ENCODE assay signal across 9 cellular contexts in the genomic region with DNA sequence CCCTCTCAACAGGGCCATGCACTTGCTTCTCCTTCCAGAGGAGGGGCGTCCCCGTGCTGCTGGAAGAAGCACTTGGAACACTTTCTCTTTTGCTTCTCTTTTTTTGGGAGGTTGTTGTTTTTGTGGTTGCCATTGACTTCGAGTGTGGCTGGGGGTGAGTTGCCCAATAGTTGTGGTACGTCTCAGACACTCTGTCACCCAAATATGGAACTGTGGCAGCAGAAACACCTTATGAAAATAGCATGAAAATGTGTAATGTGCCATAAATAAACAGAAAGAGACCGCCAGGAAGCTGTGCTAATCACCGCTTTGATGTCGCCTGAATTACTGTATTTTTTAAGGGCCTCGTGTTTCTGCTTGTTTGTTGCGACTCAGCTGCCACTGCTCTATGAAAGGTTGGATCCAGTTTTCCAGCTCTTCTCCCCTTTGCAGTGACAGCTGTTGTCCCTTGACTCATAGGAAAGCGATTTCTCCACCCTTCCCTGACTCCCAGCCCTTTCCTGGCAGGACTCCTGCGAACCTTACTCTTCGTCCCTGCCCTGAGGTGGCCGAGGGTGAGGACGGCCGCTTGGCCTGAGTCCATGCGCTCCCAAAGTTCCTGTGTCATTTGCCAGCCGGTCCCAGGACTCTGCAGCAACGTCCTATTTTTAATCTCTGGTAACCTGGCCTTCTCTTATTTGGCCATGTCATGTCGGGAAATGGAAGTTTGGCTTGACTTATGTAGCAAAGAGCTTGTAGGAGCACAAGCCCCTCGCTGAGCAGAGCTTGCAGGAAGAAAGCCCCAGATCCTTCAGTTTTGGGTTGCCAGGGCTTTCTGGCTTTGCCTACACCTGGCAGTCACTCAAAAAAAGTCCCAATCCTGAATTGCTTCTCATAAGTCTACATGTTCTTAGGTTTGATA.
DNase-seq lines count a peak whose midpoint lies in the region; ATAC-seq, FAIRE-seq and TF ChIP-seq lines count a peak whose summit lies in the region.
"Had no signal": no experiment of that assay in that cellular context is flagged by ENCODE, and none has a peak within 500 bp of the region (broad histone marks: within the 10 kb centered on the region; RNA-seq: fewer than 3 reads in every experiment).

No MANE protein-coding gene starts in this region.

- no peak overlapping the region for H3K4me3 Mint-ChIP-seq in activated CD8-positive, alpha-beta memory T cell treated with anti-CD3 and anti-CD28 coated beads, Interleukin-2, amount 10 ng/mL, durations not matched to agents 7 days and 5 days

- no peak overlapping the region for H3K4me3 ChIP-seq in GM12878
- H3K4me3 ChIP-seq in left lung: no peak overlapping the region
- peak overlapping the region; percentile 4 for H3K4me3 ChIP-seq in upper lobe of right lung
- H3K4me3 ChIP-seq in PC-9: no peak overlapping the region

- no peaks in the 10 kb centered on the region for H3K9me3 ChIP-seq in GM12878 (replicated peaks; ENCODE audit: control insufficient read depth, insufficient read depth, low read length)
- no peaks in the 10 kb centered on the region for H3K9me3 ChIP-seq in left lung
- no peaks in the 10 kb centered on the region for H3K9me3 ChIP-seq in upper lobe of right lung
- H3K9me3 ChIP-seq in PC-9 (ENCODE audit: insufficient read depth, low read depth): no peaks in the 10 kb centered on the region

- RAD21 ChIA-PET in GM12878 (lab: Charles Lee; ENCODE audit: unreplicated experiment): no interaction called here

- POLR2A ChIA-PET in GM12878 (lab: Charles Lee): no interaction called here
- POLR2A ChIA-PET in PC-9 (lab: Charles Lee; ENCODE audit: unreplicated experiment): no interaction called here

- H4K20me1 ChIP-seq in GM12878 (ENCODE audit: control insufficient read depth, insufficient read depth): no peaks in the 10 kb centered on the region
- H4K20me1 ChIP-seq in PC-9 (ENCODE audit: insufficient read depth): no peaks in the 10 kb centered on the region

- intact Hi-C loops in GM12878 (cut with micrococcal nuclease; ENCODE audit: unreplicated experiment): loop anchor here (10.0 kb wide), 2 partner anchors 694 to 816 kb away; partner anchors contain the start of gene QKI
- intact Hi-C loops in left lung (cut with DNase I): no loop called here
- intact Hi-C loops in upper lobe of right lung (cut with DNase I): no loop called here
- intact Hi-C loops in PC-9 (cut with micrococcal nuclease; ENCODE audit: unreplicated experiment): loop anchor here (10.0 kb wide), 1 partner anchor 934 kb away; no protein-coding TSS in a partner anchor

- TF ChIP-seq EP300 in GM12878 (IDR thresholded peaks at IDR 0.05; ENCODE audit: borderline replicate concordance in 1 of 2, control insufficient read depth in 1 of 2, low read depth in 2 of 2, low read length in 2 of 2): no peak

- WGBS in GM12878 (ENCODE audit: insufficient coverage, insufficient replicate concordance, low lambda C conversion rate, missing lambda C conversion rate): 33% methylated on average over 20 of the region's 20 CpGs

- H3F3A ChIP-seq in PC-9 (ENCODE audit: insufficient read depth, low read depth): no peaks in the 10 kb centered on the region

- TF ChIP-seq RAD21 in GM12878 (IDR thresholded peaks at IDR 0.05; ENCODE audit: insufficient read depth, low read depth, low read length): no peak

- in situ Hi-C loops in GM12878 (cut with MboI): no loop called here

- CTCF ChIA-PET in GM12878 (lab: Yijun Ruan, JAX) (no interaction called here), PC-9 (lab: Charles Lee) (no interaction called here)
- CTCF ChIA-PET in activated CD8-positive, alpha-beta memory T cell treated with anti-CD3 and anti-CD28 coated beads, Interleukin-2, amount 10 ng/mL, durations not matched to agents 7 days and 5 days (lab: Charles Lee): no interaction called here

- no peak overlapping the region for H3K9ac ChIP-seq in GM12878 (ENCODE audit: control insufficient read depth, insufficient read depth, low read length)

- H2AFZ ChIP-seq in GM12878 (ENCODE audit: control insufficient read depth, low read depth, low read length) (no peak overlapping the region), PC-9 (no peak overlapping the region)

- H3K36me3 ChIP-seq in GM12878 (ENCODE audit: control insufficient read depth in 2 of 2, insufficient read depth in 2 of 2, low read length in 1 of 2): no peaks in the 10 kb centered on the region
- no peaks in the 10 kb centered on the region for H3K36me3 ChIP-seq in left lung
- no peaks in the 10 kb centered on the region for H3K36me3 ChIP-seq in upper lobe of right lung
- no peaks in the 10 kb centered on the region for H3K36me3 ChIP-seq in PC-9 (ENCODE audit: low read depth)

- no peaks in the 10 kb centered on the region for H3K4me1 ChIP-seq in GM12878 (ENCODE audit: control insufficient read depth, insufficient read depth, low read length)
- H3K4me1 ChIP-seq in left lung: peaks cover 0 to 9% of the 10 kb centered on the region in 2 donors
- peaks cover 8% of the 10 kb centered on the region for H3K4me1 ChIP-seq in upper lobe of right lung
- H3K4me1 ChIP-seq in PC-9 (replicated peaks; ENCODE audit: insufficient read depth): no peaks in the 10 kb centered on the region

- no peaks in the 10 kb centered on the region for H3K9me3 Mint-ChIP-seq in activated CD8-positive, alpha-beta memory T cell treated with anti-CD3 and anti-CD28 coated beads, Interleukin-2, amount 10 ng/mL, durations not matched to agents 7 days and 5 days (ENCODE audit: low read depth)

- ATAC-seq in GM12878 (no peak), left lung (peak; percentile 59), upper lobe of right lung (peak; percentile 75)
- ATAC-seq in activated CD8-positive, alpha-beta memory T cell treated with anti-CD3 and anti-CD28 coated beads, Interleukin-2, amount 10 ng/mL, durations not matched to agents 7 days and 5 days: no peak

- peak; percentile 84 to 85 for DNase-seq in Kasumi-1 (lab: John Stamatoyannopoulos, UW)
- no peak for DNase-seq in GM12878 (ENCODE audit: low read depth, low spot score)
- no peak for DNase-seq in left lung
- peak; percentile 70 for DNase-seq in upper lobe of right lung
- no peak for DNase-seq in activated CD8-positive, alpha-beta memory T cell treated with anti-CD3 and anti-CD28 coated beads, Interleukin-2, amount 10 ng/mL, durations not matched to agents 7 days and 5 days
- DNase-seq in DMS79 treated with DMSO at 0.1 percent for 48 hours (lab: John Stamatoyannopoulos, UW): no peak
- no peak for DNase-seq in NCI-H345 (lab: John Stamatoyannopoulos, UW)
- DNase-seq in PC-9: no peak
- DNase-seq: activated CD8-positive, alpha-beta memory T cell treated with anti-CD3 and anti-CD28 coated beads, Interleukin-2, amount 50 U/mL, for 4 hours had no signal

- no TSS peak for BruUV-seq in GM12878 (replicated peaks; lab: Mats Ljungman, UMichigan)
- BruUV-seq in PC-9 (replicated peaks; lab: Mats Ljungman, UMichigan): no TSS peak

- H3K4me2 ChIP-seq in GM12878 (ENCODE audit: control insufficient read depth, insufficient read depth): no peak overlapping the region
- H3K4me2 ChIP-seq in PC-9: no peak overlapping the region

- no peaks in the 10 kb centered on the region for H3K4me1 Mint-ChIP-seq in activated CD8-positive, alpha-beta memory T cell treated with anti-CD3 and anti-CD28 coated beads, Interleukin-2, amount 10 ng/mL, durations not matched to agents 7 days and 5 days

- no peak for TF ChIP-seq CTCF in GM12878 (IDR thresholded peaks at IDR 0.05 in 2 of 3, conservative IDR thresholded peaks at IDR 0.05 in 1 of 3; ENCODE audit: control insufficient read depth in 2 of 3, extremely low read depth in 1 of 3, insufficient read depth in 1 of 3, low read depth in 3 of 3, low read length in 3 of 3)
- TF ChIP-seq CTCF in left lung (IDR thresholded peaks at IDR 0.05): no peak
- no peak for TF ChIP-seq CTCF in upper lobe of right lung (IDR thresholded peaks at IDR 0.05)
- TF ChIP-seq CTCF in PC-9 (conservative IDR thresholded peaks at IDR 0.05): no peak

- no peak overlapping the region for H3K27ac Mint-ChIP-seq in activated CD8-positive, alpha-beta memory T cell treated with anti-CD3 and anti-CD28 coated beads, Interleukin-2, amount 10 ng/mL, durations not matched to agents 7 days and 5 days

- no peaks in the 10 kb centered on the region for H3K36me3 Mint-ChIP-seq in activated CD8-positive, alpha-beta memory T cell treated with anti-CD3 and anti-CD28 coated beads, Interleukin-2, amount 10 ng/mL, durations not matched to agents 7 days and 5 days

- no peak for FAIRE-seq in GM12878 (lab: Jason Lieb, UNC)

- TF ChIP-seq POLR2A in GM12878 (IDR thresholded peaks at IDR 0.05; ENCODE audit: low read depth, low read length): no peak

- H3K27me3 Mint-ChIP-seq in activated CD8-positive, alpha-beta memory T cell treated with anti-CD3 and anti-CD28 coated beads, Interleukin-2, amount 10 ng/mL, durations not matched to agents 7 days and 5 days: no peaks in the 10 kb centered on the region

- H3K9me2 ChIP-seq in PC-9 (ENCODE audit: insufficient read depth): no peaks in the 10 kb centered on the region

- SMC1A ChIA-PET in GM12878 (lab: Charles Lee; ENCODE audit: uncharacterized antibody, unreplicated experiment): interaction anchor here (1.0 kb wide), 2 partner anchors 10 to 1251 kb away, joined by 3 to 4 read pairs; no protein-coding TSS in a partner anchor

- no peaks in the 10 kb centered on the region for H3K27me3 ChIP-seq in GM12878 (replicated peaks in 1 of 2; ENCODE audit: control insufficient read depth in 2 of 2, insufficient read depth in 2 of 2, low read length in 1 of 2)
- H3K27me3 ChIP-seq in left lung: no peaks in the 10 kb centered on the region
- no peaks in the 10 kb centered on the region for H3K27me3 ChIP-seq in upper lobe of right lung
- peaks cover 48% of the 10 kb centered on the region for H3K27me3 ChIP-seq in PC-9 (ENCODE audit: insufficient read depth, low read depth)

- H3K79me2 ChIP-seq in GM12878 (ENCODE audit: control insufficient read depth, insufficient read depth, low read length) (no peaks in the 10 kb centered on the region), PC-9 (ENCODE audit: low read depth) (no peaks in the 10 kb centered on the region)

- no peak overlapping the region for H3K27ac ChIP-seq in GM12878 (ENCODE audit: control insufficient read depth, insufficient read depth)
- peak overlapping the region in 1 of 2 donors; percentile 73 for H3K27ac ChIP-seq in left lung
- peak overlapping the region; percentile 51 for H3K27ac ChIP-seq in upper lobe of right lung
- H3K27ac ChIP-seq in PC-9: no peak overlapping the region

TF ChIP-seq in GM12878, 131 proteins besides CTCF, POLR2A, EP300 and RAD21 (continues in another document):
- TF ChIP-seq RELA (IDR thresholded peaks at IDR 0.05; ENCODE audit: borderline replicate concordance, partially characterized antibody) (no peak), HDAC6 (IDR thresholded peaks at IDR 0.05; ENCODE audit: unreplicated experiment) (no peak), IRF4 (IDR thresholded peaks at IDR 0.05; ENCODE audit: low read depth, low read length) (no peak)

Comparison
In these comparisons a context has a peak if more than half of its experiments do, and no peak if none do; other contexts are left out.
1. DNase-seq: peak in Kasumi-1 (2 of 2) and upper lobe of right lung (single experiment); none in GM12878 (single experiment), left lung (0 of 2), activated CD8-positive, alpha-beta memory T cell treated with anti-CD3 and anti-CD28 coated beads, Interleukin-2, amount 10 ng/mL, durations not matched to agents 7 days and 5 days (single experiment), DMS79 treated with DMSO at 0.1 percent for 48 hours (single experiment), NCI-H345 (single experiment) and PC-9 (0 of 2).
2. ATAC-seq: peak in left lung (single experiment) and upper lobe of right lung (single experiment); none in GM12878 (single experiment) and activated CD8-positive, alpha-beta memory T cell treated with anti-CD3 and anti-CD28 coated beads, Interleukin-2, amount 10 ng/mL, durations not matched to agents 7 days and 5 days (single experiment).
3. intact Hi-C loops: an anchor here in GM12878 (10.0 kb wide) and PC-9 (10.0 kb wide); none called in left lung and upper lobe of right lung.